In the genomic region with DNA sequence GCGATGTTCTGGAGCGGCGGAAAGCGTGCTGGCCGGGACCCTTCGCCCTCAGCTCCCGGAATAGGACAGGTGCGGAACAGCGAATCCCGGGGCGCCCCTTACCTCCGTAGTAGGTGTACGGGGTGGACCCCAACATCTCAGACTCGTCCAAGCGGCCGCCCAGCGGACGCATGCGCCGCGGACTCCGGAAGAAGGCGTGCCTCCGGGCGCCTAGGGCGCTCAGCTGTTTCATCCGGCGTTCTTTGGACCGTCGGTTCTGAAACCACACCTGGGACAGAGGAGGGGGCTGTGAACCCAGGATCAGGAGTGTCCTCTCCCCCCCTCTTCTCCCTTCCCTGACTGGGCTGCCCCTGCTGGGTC, we compare ENCODE assay signal across 11 cellular contexts. TPM values are rescaled to one million over a fixed set of nuclear protein-coding genes. Genes with fewer than 3 reads are reported as not detected.
DNase-seq lines count a peak whose midpoint lies in the region; ATAC-seq and TF ChIP-seq lines count a peak whose summit lies in the region.
"Had no signal": no experiment of that assay in that cellular context is flagged by ENCODE, and none has a peak within 500 bp of the region (broad histone marks: within the 10 kb centered on the region; RNA-seq: fewer than 3 reads in every experiment).

No MANE protein-coding gene starts in this region.

- no peaks in the 10 kb centered on the region for H3K36me3 Mint-ChIP-seq in CD4-positive, alpha-beta T cell (ENCODE audit: low read depth)
- H3K36me3 Mint-ChIP-seq in endothelial cell (ENCODE audit: low read depth, unreplicated experiment): no peaks in the 10 kb centered on the region

- peaks cover 66% of the 10 kb centered on the region for H3K4me1 ChIP-seq in HUES6 (ENCODE audit: control insufficient read depth, insufficient read depth, low read length)

- H3K27me3 ChIP-seq in CD4-positive, alpha-beta T cell (ENCODE audit: control insufficient read depth, insufficient read depth, low read length): peaks cover 99% of the 10 kb centered on the region
- H3K27me3 ChIP-seq in HUES6 (ENCODE audit: control insufficient read depth, insufficient read depth, low read length) (peaks cover 100% of the 10 kb centered on the region), neural cell (ENCODE audit: insufficient read depth, low read depth, low read length) (peaks cover 86% of the 10 kb centered on the region)

- no peaks in the 10 kb centered on the region for H3K9me2 ChIP-seq in neural cell (ENCODE audit: insufficient read depth, low read length)

- H4K20me1 ChIP-seq in neural cell (ENCODE audit: insufficient read depth): no peaks in the 10 kb centered on the region

- no peaks in the 10 kb centered on the region for H3F3A ChIP-seq in neural cell (ENCODE audit: insufficient read depth, low read length, poor library complexity, severe bottlenecking)

- no peaks in the 10 kb centered on the region for H3K36me3 ChIP-seq in HUES6 (ENCODE audit: control insufficient read depth, insufficient read depth, low read length)
- H3K36me3 ChIP-seq in neural cell (ENCODE audit: insufficient read depth, low read length): no peaks in the 10 kb centered on the region

- CTCF ChIA-PET in CD4-positive, alpha-beta T cell (lab: Charles Lee): no interaction called here

- H3K9me3 Mint-ChIP-seq in CD4-positive, alpha-beta T cell: no peaks in the 10 kb centered on the region
- H3K9me3 Mint-ChIP-seq in endothelial cell (ENCODE audit: unreplicated experiment): no peaks in the 10 kb centered on the region

- no peak for TF ChIP-seq RAD21 in neural cell (conservative IDR thresholded peaks at IDR 0.05)

- H3K4me3 Mint-ChIP-seq in CD4-positive, alpha-beta T cell: peak overlapping the region; percentile 67
- peak overlapping the region; percentile 44 for H3K4me3 Mint-ChIP-seq in endothelial cell (ENCODE audit: unreplicated experiment)

- H3K79me2 ChIP-seq in neural cell (replicated peaks; ENCODE audit: insufficient read depth, low read length): no peaks in the 10 kb centered on the region

- no peak overlapping the region for H3K27ac Mint-ChIP-seq in CD4-positive, alpha-beta T cell
- H3K27ac Mint-ChIP-seq in endothelial cell (ENCODE audit: unreplicated experiment): no peak overlapping the region

- H3K9me3 ChIP-seq in CD4-positive, alpha-beta T cell (ENCODE audit: control insufficient read depth, low read length): no peaks in the 10 kb centered on the region
- H3K9me3 ChIP-seq in HUES6 (ENCODE audit: control insufficient read depth, insufficient read depth, low read depth, low read length) (no peaks in the 10 kb centered on the region), neural cell (ENCODE audit: low read length) (peaks cover 26% of the 10 kb centered on the region)

- intact Hi-C loops in CD4-positive, alpha-beta T cell (cut with DNase I, micrococcal nuclease): no loop called here

- no peak overlapping the region for H3K9ac ChIP-seq in HUES6 (ENCODE audit: low read length)
- no peak overlapping the region for H3K9ac ChIP-seq in neural cell (ENCODE audit: low read length)

- H3K4me2 ChIP-seq in neural cell (ENCODE audit: low read length): no peak overlapping the region

- H2AFZ ChIP-seq in neural cell (ENCODE audit: low read depth, low read length): no peak overlapping the region

- H3K27ac ChIP-seq in CD4-positive, alpha-beta T cell (ENCODE audit: low read depth, low read length): no peak overlapping the region
- H3K27ac ChIP-seq in HUES6 (ENCODE audit: low read depth, low read length): no peak overlapping the region
- H3K27ac ChIP-seq in neural cell (ENCODE audit: low read length): no peak overlapping the region

- peak overlapping the region; percentile 62 for H3K4me3 ChIP-seq in HUES6 (ENCODE audit: low read depth, low read length)
- H3K4me3 ChIP-seq in neural cell (ENCODE audit: low read length): peak overlapping the region; percentile 68

- no peak for TF ChIP-seq CTCF in CD4-positive, alpha-beta T cell (IDR thresholded peaks at IDR 0.05)
- TF ChIP-seq CTCF in endothelial cell (IDR thresholded peaks at IDR 0.05; ENCODE audit: unreplicated experiment) (no peak), neural cell (IDR thresholded peaks at IDR 0.05; ENCODE audit: poor library complexity, severe bottlenecking) (no peak)

- peaks cover 67% of the 10 kb centered on the region for H3K27me3 Mint-ChIP-seq in CD4-positive, alpha-beta T cell
- H3K27me3 Mint-ChIP-seq in endothelial cell (ENCODE audit: unreplicated experiment): peaks cover 42% of the 10 kb centered on the region

- DNase-seq in CD4-positive, alpha-beta T cell: no peak
- no peak for DNase-seq in endothelial cell (ENCODE audit: low spot score)
- no peak for DNase-seq in NCI-H1694 (lab: John Stamatoyannopoulos, UW)
- no peak for DNase-seq in OCI-M1 (lab: John Stamatoyannopoulos, UW)
- DNase-seq in C1 segment of cervical spinal cord (lab: John Stamatoyannopoulos, UW): no peak
- no peak for DNase-seq in NCI-H2029 treated with DMSO at 0.1 percent for 48 hours (lab: John Stamatoyannopoulos, UW)
- DNase-seq: activated CD4-positive, alpha-beta T cell treated with anti-CD3 and anti-CD28 coated beads, Interleukin-2, amount 50 U/mL, for 1 hour; NCI-H446 treated with DMSO at 0.1 percent for 48 hours; stimulated activated CD4-positive, alpha-beta T cell treated with anti-CD3 and anti-CD28 coated beads, Interleukin-2, amount 100 ng/mL, for 48 hours had no signal

- POLR2A ChIA-PET in CD4-positive, alpha-beta T cell (lab: Charles Lee): no interaction called here

- no peak for ATAC-seq in CD4-positive, alpha-beta T cell (ENCODE audit: poor library complexity)

- no peak for TF ChIP-seq EP300 in neural cell (conservative IDR thresholded peaks at IDR 0.05; ENCODE audit: poor library complexity, severe bottlenecking)

- H3K4me1 Mint-ChIP-seq in CD4-positive, alpha-beta T cell (ENCODE audit: low read depth): peaks cover 30% of the 10 kb centered on the region
- H3K4me1 Mint-ChIP-seq in endothelial cell (ENCODE audit: unreplicated experiment): peaks cover 20% of the 10 kb centered on the region

TF ChIP-seq in neural cell, 6 proteins besides CTCF, POLR2A, EP300 and RAD21:
- TF ChIP-seq SMC3 (conservative IDR thresholded peaks at IDR 0.05; ENCODE audit: poor library complexity) (no peak), MXI1 (conservative IDR thresholded peaks at IDR 0.05; ENCODE audit: poor library complexity, severe bottlenecking) (no peak), REST (IDR thresholded peaks at IDR 0.05; ENCODE audit: borderline replicate concordance) (no peak), EZH2 (IDR thresholded peaks at IDR 0.05; ENCODE audit: borderline replicate concordance, insufficient read depth, low read length, poor library complexity, severe bottlenecking) (no peak), POLR2AphosphoS5 (IDR thresholded peaks at IDR 0.05) (no peak), TAF1 (IDR thresholded peaks at IDR 0.05; ENCODE audit: low read depth) (no peak)
TF ChIP-seq in neural cell: peak in this region for 0.

RNA-seq across cellular contexts. Expression of gene LHX5, which starts 4.5 kb away (rescaled TPM):
- not detected for total RNA-seq in CD4-positive, alpha-beta T cell
- not detected for total RNA-seq in endothelial cell (ENCODE audit: unreplicated experiment)
- polyA plus RNA-seq in neural cell: 2.0 and 3.8 TPM in 2 replicates
- 4.1 and 5.6 TPM in 2 replicates for polyA minus RNA-seq in neural cell

RNA-seq across cellular contexts. Expression of gene SDSL, which starts 45.0 kb away (rescaled TPM):
- under 1 TPM; 0.47 to 0.50 TPM for total RNA-seq in CD4-positive, alpha-beta T cell
- 1.3 TPM for total RNA-seq in endothelial cell (ENCODE audit: unreplicated experiment)
- polyA plus RNA-seq in neural cell: 0.54 and 2.7 TPM in 2 replicates
- 0.49 TPM in 1 of 2 replicates, not detected in the other for polyA minus RNA-seq in neural cell
